In genomic region chr11:65208785-65209710, GRCh38 we compare ENCODE assay signal across 1 cellular context.
TF ChIP-seq lines count a peak whose summit lies in the region.

No MANE protein-coding gene starts in this region.

TF ChIP-seq in WTC11, 78 proteins besides CTCF, POLR2A, EP300 and RAD21 (continued from another document):
- no peak for TF ChIP-seq ERG (CRISPR knock-in tag; IDR thresholded peaks at IDR 0.05)
- no peak for TF ChIP-seq ATF1 (CRISPR knock-in tag; IDR thresholded peaks at IDR 0.05)
- no peak for TF ChIP-seq USF2 (CRISPR knock-in tag; IDR thresholded peaks at IDR 0.05)
- no peak for TF ChIP-seq ZNF232 (CRISPR knock-in tag; IDR thresholded peaks at IDR 0.05)
- TF ChIP-seq ZNF138 (CRISPR knock-in tag; conservative IDR thresholded peaks at IDR 0.05): no peak
